ENCODE assay signal across 8 cellular contexts in genomic region chr1:22024485-22025367, GRCh38. TPM values are rescaled to one million over a fixed set of nuclear protein-coding genes. Genes with fewer than 3 reads are reported as not detected.
DNase-seq lines count a peak whose midpoint lies in the region; ATAC-seq and TF ChIP-seq lines count a peak whose summit lies in the region.

No MANE protein-coding gene starts in this region.

- no peak overlapping the region for H3K23ac ChIP-seq in trophoblast cell (ENCODE audit: low read length)

- no peaks in the 10 kb centered on the region for H3K9me3 ChIP-seq in HUES6 (ENCODE audit: control insufficient read depth, insufficient read depth, low read depth, low read length)
- no peaks in the 10 kb centered on the region for H3K9me3 ChIP-seq in SJSA1 (replicated peaks)
- H3K9me3 ChIP-seq in trophoblast cell (ENCODE audit: insufficient read depth, low read depth, low read length), result peaks cover 2% of the 10 kb centered on the region
- no peaks in the 10 kb centered on the region for H3K9me3 ChIP-seq in upper lobe of left lung

- H3K4me2 ChIP-seq in trophoblast cell (ENCODE audit: low read length), result peak overlapping the region; percentile 83

- TF ChIP-seq POLR2A in upper lobe of left lung (IDR thresholded peaks at IDR 0.05), result no peak

- TF ChIP-seq EP300 in upper lobe of left lung (IDR thresholded peaks at IDR 0.05), result no peak

- peak overlapping the region; percentile 93 for H3K4me3 ChIP-seq in HUES6 (ENCODE audit: low read depth, low read length)
- peak overlapping the region; percentile 91 for H3K4me3 ChIP-seq in SJSA1
- H3K4me3 ChIP-seq in trophoblast cell (ENCODE audit: low read depth, low read length), result peak overlapping the region; percentile 14
- peak overlapping the region; percentile 30 to 97 (median 82) for H3K4me3 ChIP-seq in upper lobe of left lung

- peaks cover 10% of the 10 kb centered on the region for H3K79me1 ChIP-seq in trophoblast cell (ENCODE audit: low read length)

- H3K9ac ChIP-seq in HUES6 (ENCODE audit: low read length) (peak overlapping the region; percentile 97), trophoblast cell (ENCODE audit: low read length) (peak overlapping the region; percentile 24)

- DNase-seq in DMS 273 (lab: John Stamatoyannopoulos, UW; ENCODE audit: unreplicated experiment) (peak; percentile 94), SJSA1 (ENCODE audit: low read depth in 1 of 2, low spot score in 2 of 2) (peak; percentile 79 to 88), head of caudate nucleus (peak; percentile 9 to 69 (median 50)), trophoblast cell (peak; percentile 58 to 88), upper lobe of left lung (peak in 1 of 2 donors; percentile 83)
- DNase-seq in activated naive CD4-positive, alpha-beta T cell treated with anti-CD3 and anti-CD28 coated beads, Interleukin-2, amount 50 U/mL, for 16 hours, result peak; percentile 74

- H3K18ac ChIP-seq in trophoblast cell (ENCODE audit: low read length), result peak overlapping the region; percentile 20

- no peak overlapping the region for H2AK5ac ChIP-seq in trophoblast cell (ENCODE audit: low read length)

- peak overlapping the region; percentile 7 for H2BK12ac ChIP-seq in trophoblast cell (ENCODE audit: low read length)

- peak overlapping the region; percentile 27 for H3K14ac ChIP-seq in trophoblast cell (ENCODE audit: low read length)

- peak overlapping the region; percentile 49 for H2BK5ac ChIP-seq in trophoblast cell (ENCODE audit: low read depth, low read length, poor library complexity)

- H4K12ac ChIP-seq in trophoblast cell (ENCODE audit: low read depth, low read length), result peak overlapping the region; percentile 14

- no peak overlapping the region for H3K4ac ChIP-seq in trophoblast cell (ENCODE audit: low read depth, low read length)

- TF ChIP-seq CTCF in upper lobe of left lung (IDR thresholded peaks at IDR 0.05), result no peak

- WGBS in trophoblast cell (ENCODE audit: extremely low coverage, insufficient coverage, insufficient read length), result no CpG with 5 or more reads among the region's 33 CpGs
- 4 to 13% methylated on average over 23 to 33 of the region's 33 CpGs for WGBS in upper lobe of left lung, 2 donors

- peak; percentile 41 for ATAC-seq in GM21390 (IDR thresholded peaks at IDR 0.05; ENCODE audit: unreplicated experiment)
- peak; percentile 80 to 82 for ATAC-seq in upper lobe of left lung (ENCODE audit: low FRiP score in 2 of 2)

- H3K27me3 ChIP-seq in HUES6 (ENCODE audit: control insufficient read depth, insufficient read depth, low read length) (no peaks in the 10 kb centered on the region), SJSA1 (replicated peaks) (no peaks in the 10 kb centered on the region), trophoblast cell (ENCODE audit: insufficient read depth, low read length) (no peaks in the 10 kb centered on the region), upper lobe of left lung (no peaks in the 10 kb centered on the region)

- peak overlapping the region; percentile 13 for H4K91ac ChIP-seq in trophoblast cell (ENCODE audit: low read depth, low read length)

- intact Hi-C loops in head of caudate nucleus (cut with DNase I), result no loop called here

- peak overlapping the region; percentile 34 for H2BK120ac ChIP-seq in trophoblast cell (ENCODE audit: insufficient read depth, low read length, poor library complexity)

- peak overlapping the region; percentile 81 for H4K8ac ChIP-seq in trophoblast cell (ENCODE audit: low read depth, low read length)

- H3K79me2 ChIP-seq in trophoblast cell (ENCODE audit: control insufficient read depth, insufficient read depth, low read length, poor library complexity), result peaks cover 6% of the 10 kb centered on the region

- H3K36me3 ChIP-seq in HUES6 (ENCODE audit: control insufficient read depth, insufficient read depth, low read length), result no peaks in the 10 kb centered on the region
- peaks cover 7% of the 10 kb centered on the region for H3K36me3 ChIP-seq in SJSA1
- H3K36me3 ChIP-seq in trophoblast cell (ENCODE audit: control insufficient read depth in 1 of 2, insufficient read depth in 2 of 2, low read length in 2 of 2), result no peaks in the 10 kb centered on the region
- H3K36me3 ChIP-seq in upper lobe of left lung, result no peaks in the 10 kb centered on the region

- H3K4me1 ChIP-seq in HUES6 (ENCODE audit: control insufficient read depth, insufficient read depth, low read length), result peaks cover 12% of the 10 kb centered on the region
- H3K4me1 ChIP-seq in SJSA1 (replicated peaks), result peaks cover 22% of the 10 kb centered on the region
- peaks cover 4 to 6% of the 10 kb centered on the region in 2 experiments for H3K4me1 ChIP-seq in trophoblast cell (ENCODE audit: control insufficient read depth in 1 of 2, insufficient read depth in 2 of 2, low read length in 2 of 2)
- peaks cover 12 to 32% (median 20%) of the 10 kb centered on the region in 4 donors for H3K4me1 ChIP-seq in upper lobe of left lung

- H3K27ac ChIP-seq in HUES6 (ENCODE audit: low read depth, low read length) (no peak overlapping the region; the same call in 1 of the 2 replicates), SJSA1 (peak overlapping the region; percentile 100), trophoblast cell (ENCODE audit: low read depth, low read length) (peak overlapping the region; percentile 62), upper lobe of left lung (peak overlapping the region; percentile 97 to 100 (median 98))

- H2AFZ ChIP-seq in trophoblast cell (ENCODE audit: insufficient read depth, low read length, poor library complexity), result peak overlapping the region; percentile 14

RNA-seq across cellular contexts. Expression of gene CELA3A, which starts 23.3 kb away (rescaled TPM):
- not detected in 2 replicates for total RNA-seq in SJSA1 (2014; rRNA removed; shearing (Covaris generic))
- not detected in 2 replicates for polyA plus RNA-seq in trophoblast cell (2013)
- 10 to 100 TPM in 1 of 6 donors, 1 to 10 TPM in 1, not detected in 4; 7.5 to 17.0 TPM for total RNA-seq in upper lobe of left lung

RNA-seq across cellular contexts. Expression of gene CDC42, which starts 27.8 kb away (rescaled TPM):
- 411 and 448 TPM in 2 replicates for total RNA-seq in SJSA1 (2014; rRNA removed; shearing (Covaris generic))
- 401 and 431 TPM in 2 replicates for polyA plus RNA-seq in trophoblast cell (2013)
- 100 to 1,000 TPM in 4 of 6 donors, 10 to 100 TPM in 2; 24.1 to 248 (median 213) TPM for total RNA-seq in upper lobe of left lung

RNA-seq across cellular contexts. Expression of gene CELA3B, which starts 47.9 kb away (rescaled TPM):
- not detected in 2 replicates for total RNA-seq in SJSA1 (2014; rRNA removed; shearing (Covaris generic))
- not detected in 2 replicates for polyA plus RNA-seq in trophoblast cell (2013)
- 1 to 10 TPM in 2 of 6 donors, not detected in 4; 5.3 to 9.7 TPM for total RNA-seq in upper lobe of left lung

Comparison
In these comparisons a context has a peak if more than half of its experiments do, and no peak if none do; other contexts are left out.
1. H3K4me3 ChIP-seq: peak in every context shown above with its lines; median percentile 93 in HUES6; 91 in SJSA1; 82 in upper lobe of left lung; 14 in trophoblast cell.